ENCODE assay signal across 8 cellular contexts in the genomic region with DNA sequence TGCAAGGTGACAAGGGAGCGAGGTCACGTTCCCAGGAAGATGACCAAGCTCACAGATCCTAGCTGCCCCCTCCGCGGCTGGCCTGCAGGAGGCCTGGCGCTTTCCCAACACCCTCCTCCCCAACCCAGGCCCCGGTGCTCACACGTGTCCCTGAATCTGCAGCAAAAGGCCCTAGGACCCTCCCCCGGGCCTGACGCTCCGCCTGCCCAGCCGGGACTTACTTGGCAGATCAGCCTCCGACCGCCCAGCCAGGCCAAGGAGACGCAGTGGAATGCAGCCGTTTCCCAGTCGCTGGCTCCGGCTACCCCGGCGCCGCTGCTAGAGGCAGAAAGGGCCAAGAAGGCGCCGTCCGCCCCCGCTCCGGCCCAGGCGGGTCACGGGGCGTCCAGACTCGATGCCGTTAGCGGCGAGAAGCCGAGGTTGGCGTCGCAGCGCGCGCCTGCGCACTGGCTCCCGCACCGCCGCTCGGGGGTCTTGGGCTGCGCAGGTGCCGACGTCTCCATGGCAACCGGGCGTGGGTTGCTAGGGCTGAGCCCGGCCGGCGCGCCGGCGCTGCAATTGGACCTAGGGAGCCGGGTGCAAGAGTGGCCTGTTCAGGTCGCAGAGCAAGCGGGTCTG. TPM values are rescaled to one million over a fixed set of nuclear protein-coding genes. Genes with fewer than 3 reads are reported as not detected.
DNase-seq lines count a peak whose midpoint lies in the region; ATAC-seq and TF ChIP-seq lines count a peak whose summit lies in the region.

A gene with protein sequence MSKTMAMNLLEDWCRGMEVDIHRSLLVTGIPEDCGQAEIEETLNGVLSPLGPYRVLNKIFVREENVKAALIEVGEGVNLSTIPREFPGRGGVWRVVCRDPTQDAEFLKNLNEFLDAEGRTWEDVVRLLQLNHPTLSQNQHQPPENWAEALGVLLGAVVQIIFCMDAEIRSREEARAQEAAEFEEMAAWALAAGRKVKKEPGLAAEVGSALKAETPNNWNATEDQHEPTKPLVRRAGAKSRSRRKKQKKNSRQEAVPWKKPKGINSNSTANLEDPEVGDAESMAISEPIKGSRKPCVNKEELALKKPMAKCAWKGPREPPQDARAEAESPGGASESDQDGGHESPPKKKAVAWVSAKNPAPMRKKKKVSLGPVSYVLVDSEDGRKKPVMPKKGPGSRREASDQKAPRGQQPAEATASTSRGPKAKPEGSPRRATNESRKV (minus strand): TSS at position 448 of the 618 bp plus-strand sequence. CDS start 528 bp downstream, outside the sequence.

- H3K27me3 ChIP-seq in body of pancreas (no peaks in the 10 kb centered on the region), iPS-18a (ENCODE audit: control insufficient read depth, insufficient read depth, low read length) (peaks cover 7% of the 10 kb centered on the region), skeletal muscle tissue (ENCODE audit: control insufficient read depth in 3 of 3, insufficient read depth in 3 of 3, low read length in 3 of 3) (peaks cover 0 to 27% (median 2%) of the 10 kb centered on the region in 3 donors)

- H3K36me3 ChIP-seq in body of pancreas (replicated peaks in 1 of 2; ENCODE audit: insufficient read depth in 1 of 2, low read depth in 2 of 2): no peaks in the 10 kb centered on the region
- peaks cover 6% of the 10 kb centered on the region for H3K36me3 ChIP-seq in iPS-18a (ENCODE audit: control insufficient read depth, low read depth, low read length)
- no peaks in the 10 kb centered on the region for H3K36me3 ChIP-seq in skeletal muscle tissue (ENCODE audit: control insufficient read depth in 3 of 3, insufficient read depth in 3 of 3, low read length in 3 of 3)

- H3K9me3 ChIP-seq in body of pancreas (no peaks in the 10 kb centered on the region), iPS-18a (ENCODE audit: control insufficient read depth, low read depth, low read length) (no peaks in the 10 kb centered on the region), skeletal muscle tissue (ENCODE audit: control insufficient read depth in 3 of 3, low read length in 3 of 3) (no peaks in the 10 kb centered on the region)

- peaks cover 17% of the 10 kb centered on the region for H3K4me1 ChIP-seq in body of pancreas
- H3K4me1 ChIP-seq in iPS-18a (ENCODE audit: control insufficient read depth, low read depth, low read length): peaks cover 10% of the 10 kb centered on the region
- H3K4me1 ChIP-seq in skeletal muscle tissue (ENCODE audit: control insufficient read depth in 3 of 3, insufficient read depth in 3 of 3, low read length in 3 of 3): peaks cover 11 to 15% (median 14%) of the 10 kb centered on the region in 3 donors

- intact Hi-C loops in body of pancreas (cut with DNase I): no loop called here

- WGBS in body of pancreas, 2 donors: 0 to 2% methylated on average over 1 to 56 of the region's 57 CpGs

- peak; percentile 84 for DNase-seq in Ammon's horn (ENCODE audit: low spot score)
- peak; percentile 90 for DNase-seq in NCI-H1436 (lab: John Stamatoyannopoulos, UW)
- peak; percentile 66 to 77 (median 70) for DNase-seq in body of pancreas
- no peak for DNase-seq in NCI-H2081 treated with DMSO at 0.1 percent for 48 hours (lab: John Stamatoyannopoulos, UW)
- DNase-seq in LoVo (ENCODE audit: low spot score): no peak

- peak in 4 of 7 experiments; percentile 15 to 40 (median 28) for TF ChIP-seq CTCF in body of pancreas (IDR thresholded peaks at IDR 0.05)

- TF ChIP-seq POLR2A in body of pancreas (IDR thresholded peaks at IDR 0.05): peak in 2 of 3 donors; percentile 44 to 48

- H3K4me3 ChIP-seq in body of pancreas (peak within 1 kb of the TSS in 1 of 2 donors; percentile 6), iPS-18a (ENCODE audit: low read length) (peak within 1 kb of the TSS; percentile 63), skeletal muscle tissue (ENCODE audit: low read length in 3 of 3) (peak within 1 kb of the TSS; percentile 59 to 75 (median 62))

- H3K27ac ChIP-seq in body of pancreas (peak within 1 kb of the TSS; percentile 45 to 69 (median 52)), iPS-18a (ENCODE audit: low read length) (no peak within 1 kb of the TSS), skeletal muscle tissue (ENCODE audit: low read depth, low read length) (peak within 1 kb of the TSS; percentile 64)

- peak within 1 kb of the TSS; percentile 57 for H3K9ac ChIP-seq in iPS-18a (ENCODE audit: low read length)
- H3K9ac ChIP-seq in skeletal muscle tissue (ENCODE audit: low read depth in 1 of 3, low read length in 3 of 3): peak within 1 kb of the TSS; percentile 32 to 81 (median 47)

- ATAC-seq in body of pancreas (peak; percentile 72), GM19397 (IDR thresholded peaks at IDR 0.05; ENCODE audit: unreplicated experiment) (no peak)

RNA-seq across cellular contexts. Expression of the gene that starts here (rescaled TPM):
- 1 to 10 TPM; 4.3 to 6.5 TPM for total RNA-seq in body of pancreas
- 21.4 TPM for total RNA-seq in skeletal muscle tissue

Comparison
In these comparisons a context has a peak if more than half of its experiments do, and no peak if none do; other contexts are left out.
1. DNase-seq: peak in Ammon's horn (single experiment), NCI-H1436 (single experiment) and body of pancreas (4 of 4); none in NCI-H2081 treated with DMSO at 0.1 percent for 48 hours (single experiment) and LoVo (single experiment).